In the genomic region with DNA sequence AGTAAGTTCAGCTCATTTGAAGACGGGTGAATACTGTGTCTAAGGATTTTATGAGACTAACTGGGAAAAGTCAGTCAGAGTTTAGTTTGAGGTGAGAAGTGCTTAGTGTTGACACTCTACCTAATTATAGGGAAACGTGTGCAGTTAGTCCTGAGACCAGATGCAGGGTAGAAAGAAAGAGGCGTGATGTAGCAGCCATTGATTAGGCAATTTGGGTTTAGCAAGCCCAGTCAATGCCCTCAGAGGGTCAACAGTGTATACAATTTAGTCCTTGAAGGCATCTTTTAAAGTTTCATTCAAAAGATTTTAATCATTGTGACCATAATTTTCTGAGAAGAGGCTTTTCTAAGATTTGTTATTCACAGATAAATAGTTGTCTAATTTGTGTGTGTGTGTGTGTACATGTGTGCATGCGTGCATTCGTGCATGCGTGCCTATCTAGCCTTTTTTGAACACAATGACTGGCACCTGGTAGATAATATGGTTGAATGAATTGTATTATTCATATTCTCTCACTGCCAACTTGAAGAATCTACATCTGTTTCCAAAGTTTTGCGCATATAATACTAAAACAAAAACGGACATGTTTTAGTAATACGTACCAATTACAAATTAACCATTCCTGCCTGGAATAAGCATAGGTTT, we compare ENCODE assay signal across 1 cellular context.
TF ChIP-seq lines count a peak whose summit lies in the region.

No MANE protein-coding gene starts in this region.

TF ChIP-seq in SK-N-SH, 30 proteins besides CTCF, POLR2A, EP300 and RAD21 (continued from another document):
- TF ChIP-seq SIN3A (IDR thresholded peaks at IDR 0.05; ENCODE audit: borderline replicate concordance, low read depth, low read length) (no peak), NRF1 (IDR thresholded peaks at IDR 0.05; ENCODE audit: low read depth, low read length) (no peak), MXI1 (IDR thresholded peaks at IDR 0.05; ENCODE audit: low read depth, low read length) (no peak), RXRA (IDR thresholded peaks at IDR 0.05; ENCODE audit: borderline replicate concordance, low read depth) (no peak)
TF ChIP-seq in SK-N-SH: peak in this region for 0.
